ENCODE assay signal across 20 cellular contexts in genomic region chr20:21124190-21124589, GRCh38. TPM values are rescaled to one million over a fixed set of nuclear protein-coding genes. Genes with fewer than 3 reads are reported as not detected.
DNase-seq lines count a peak whose midpoint lies in the region; ATAC-seq and TF ChIP-seq lines count a peak whose summit lies in the region.
"Had no signal": no experiment of that assay in that cellular context is flagged by ENCODE, and none has a peak within 500 bp of the region (broad histone marks: within the 10 kb centered on the region; RNA-seq: fewer than 3 reads in every experiment).

No MANE protein-coding gene starts in this region.

- H3K9me2 ChIP-seq in OCI-LY7 (ENCODE audit: insufficient read depth, low read length) = no peaks in the 10 kb centered on the region

- DNase-seq in natural killer cell (no peak), hepatic stellate cell (ENCODE audit: low spot score) (no peak), Ammon's horn (ENCODE audit: low spot score) (no peak), OCI-LY7 (ENCODE audit: low spot score) (no peak)
- no peak for DNase-seq in natural killer cell treated with Interleukin-12 subunit alpha and Interleukin-12 subunit beta and Interleukin-15 and Interleukin-18, amount 100 ng/mL, for 72 hours (ENCODE audit: low spot score)
- DNase-seq in activated T-helper 2 cell treated with anti-CD3 and anti-CD28 coated beads, Interferon-gamma antibody, Interleukin-2, Interleukin-4, amounts not matched to agents 10 μg/mL and 5 μg/mL and 100 μg/mL, durations not matched to agents 14 hours and 24 hours and 36 hours (ENCODE audit: low spot score) = no peak
- DNase-seq: COR-L47, EL, NCI-H1436 treated with DMSO at 0.1 percent for 48 hours, NCI-H2029 treated with DMSO at 0.1 percent for 48 hours, NCI-H510A, NCI-H774, PC-3, SJCRH30 had no signal

- no peak overlapping the region for H2AFZ ChIP-seq in OCI-LY7 (ENCODE audit: low read length)

- TF ChIP-seq CTCF in natural killer cell (IDR thresholded peaks at IDR 0.05) (no peak), nephron (IDR thresholded peaks at IDR 0.05; ENCODE audit: unreplicated experiment in 3 of 3) (no peak), OCI-LY7 (conservative IDR thresholded peaks at IDR 0.05; ENCODE audit: low read length) (no peak)

- H3K27me3 Mint-ChIP-seq in natural killer cell (ENCODE audit: low read depth in 2 of 2) (peaks cover 6 to 13% of the 10 kb centered on the region in 2 donors), nephron (ENCODE audit: low read depth) (peaks cover 9% of the 10 kb centered on the region)
- H3K27me3 Mint-ChIP-seq in natural killer cell treated with Interleukin-12 subunit alpha and Interleukin-12 subunit beta and Interleukin-15 and Interleukin-18, amount 100 ng/mL, for 72 hours = peaks cover under 1 to 5% of the 10 kb centered on the region in 2 donors
- peaks cover 6% of the 10 kb centered on the region for H3K27me3 Mint-ChIP-seq in activated T-helper 2 cell treated with anti-CD3 and anti-CD28 coated beads, Interferon-gamma antibody, Interleukin-2, Interleukin-4, amounts not matched to agents 10 μg/mL and 5 μg/mL and 100 μg/mL, durations not matched to agents 14 hours and 24 hours and 36 hours (ENCODE audit: low read depth)

- CTCF ChIA-PET in OCI-LY7 (lab: Charles Lee; ENCODE audit: unreplicated experiment) = no interaction called here

- H3K27ac Mint-ChIP-seq in natural killer cell = no peak overlapping the region
- H3K27ac Mint-ChIP-seq in natural killer cell treated with Interleukin-12 subunit alpha and Interleukin-12 subunit beta and Interleukin-15 and Interleukin-18, amount 100 ng/mL, for 72 hours = no peak overlapping the region
- H3K27ac Mint-ChIP-seq in activated T-helper 2 cell treated with anti-CD3 and anti-CD28 coated beads, Interferon-gamma antibody, Interleukin-2, Interleukin-4, amounts not matched to agents 10 μg/mL and 5 μg/mL and 100 μg/mL, durations not matched to agents 14 hours and 24 hours and 36 hours = no peak overlapping the region
- no peak overlapping the region for H3K27ac Mint-ChIP-seq in nephron

- BruUV-seq in OCI-LY7 (replicated peaks; lab: Mats Ljungman, UMichigan) = no TSS peak

- H3K4me1 ChIP-seq in OCI-LY7 (ENCODE audit: insufficient read depth, low read length, poor library complexity, severe bottlenecking) = peaks cover 20% of the 10 kb centered on the region
- H3K4me1 ChIP-seq: SJCRH30 had no signal

- H3K4me3 ChIP-seq in OCI-LY7 (ENCODE audit: low read depth, low read length, poor library complexity, severe bottlenecking) = no peak overlapping the region
- H3K4me3 ChIP-seq: HAP-1, K562, SJCRH30 had no signal

- intact Hi-C loops in natural killer cell (cut with micrococcal nuclease) (no loop called here), OCI-LY7 (cut with micrococcal nuclease; ENCODE audit: unreplicated experiment) (loop anchor here (10.0 kb wide), 1 partner anchor 181 kb away; the partner anchor contains the start of gene XRN2)
- intact Hi-C loops in activated T-helper 2 cell treated with anti-CD3 and anti-CD28 coated beads, Interferon-gamma antibody, Interleukin-2, Interleukin-4, amounts not matched to agents 10 μg/mL and 5 μg/mL and 100 μg/mL, durations not matched to agents 14 hours and 24 hours and 36 hours (cut with micrococcal nuclease) = no loop called here

- H3K4me2 ChIP-seq in OCI-LY7 (ENCODE audit: low read length) = no peak overlapping the region

- peak overlapping the region; percentile 52 for H3K4me3 Mint-ChIP-seq in natural killer cell
- H3K4me3 Mint-ChIP-seq in natural killer cell treated with Interleukin-12 subunit alpha and Interleukin-12 subunit beta and Interleukin-15 and Interleukin-18, amount 100 ng/mL, for 72 hours = no peak overlapping the region
- H3K4me3 Mint-ChIP-seq in activated T-helper 2 cell treated with anti-CD3 and anti-CD28 coated beads, Interferon-gamma antibody, Interleukin-2, Interleukin-4, amounts not matched to agents 10 μg/mL and 5 μg/mL and 100 μg/mL, durations not matched to agents 14 hours and 24 hours and 36 hours (ENCODE audit: low read depth) = peak overlapping the region; percentile 6
- peak overlapping the region; percentile 50 to 64 (median 58) for H3K4me3 Mint-ChIP-seq in nephron

- H3K36me3 Mint-ChIP-seq in natural killer cell (no peaks in the 10 kb centered on the region), nephron (ENCODE audit: low read depth) (no peaks in the 10 kb centered on the region)
- no peaks in the 10 kb centered on the region for H3K36me3 Mint-ChIP-seq in natural killer cell treated with Interleukin-12 subunit alpha and Interleukin-12 subunit beta and Interleukin-15 and Interleukin-18, amount 100 ng/mL, for 72 hours
- no peaks in the 10 kb centered on the region for H3K36me3 Mint-ChIP-seq in activated T-helper 2 cell treated with anti-CD3 and anti-CD28 coated beads, Interferon-gamma antibody, Interleukin-2, Interleukin-4, amounts not matched to agents 10 μg/mL and 5 μg/mL and 100 μg/mL, durations not matched to agents 14 hours and 24 hours and 36 hours (ENCODE audit: low read depth)

- ATAC-seq in natural killer cell (no peak), HG03439 (IDR thresholded peaks at IDR 0.05; ENCODE audit: unreplicated experiment) (no peak)
- no peak for ATAC-seq in natural killer cell treated with Interleukin-12 subunit alpha and Interleukin-12 subunit beta and Interleukin-15 and Interleukin-18, amount 100 ng/mL, for 72 hours
- ATAC-seq: K562, PC-3 had no signal

- POLR2A ChIA-PET in OCI-LY7 (lab: Charles Lee) = no interaction called here

- H3K9me3 Mint-ChIP-seq in natural killer cell (no peaks in the 10 kb centered on the region), nephron (peaks cover 4% of the 10 kb centered on the region)
- H3K9me3 Mint-ChIP-seq in natural killer cell treated with Interleukin-12 subunit alpha and Interleukin-12 subunit beta and Interleukin-15 and Interleukin-18, amount 100 ng/mL, for 72 hours = no peaks in the 10 kb centered on the region
- H3K9me3 Mint-ChIP-seq in activated T-helper 2 cell treated with anti-CD3 and anti-CD28 coated beads, Interferon-gamma antibody, Interleukin-2, Interleukin-4, amounts not matched to agents 10 μg/mL and 5 μg/mL and 100 μg/mL, durations not matched to agents 14 hours and 24 hours and 36 hours = no peaks in the 10 kb centered on the region

- H3K27ac ChIP-seq in OCI-LY7 (ENCODE audit: low read depth, low read length, poor library complexity, severe bottlenecking) = no peak overlapping the region
- H3K27ac ChIP-seq: HL-60, RWPE1, SJCRH30 had no signal

- no peaks in the 10 kb centered on the region for H3K36me3 ChIP-seq in OCI-LY7 (ENCODE audit: insufficient read depth, low read length)
- H3K36me3 ChIP-seq: HAP-1, SJCRH30 had no signal

- peaks cover 17 to 26% of the 10 kb centered on the region in 2 donors for H3K4me1 Mint-ChIP-seq in natural killer cell
- peaks cover 14 to 24% of the 10 kb centered on the region in 2 donors for H3K4me1 Mint-ChIP-seq in natural killer cell treated with Interleukin-12 subunit alpha and Interleukin-12 subunit beta and Interleukin-15 and Interleukin-18, amount 100 ng/mL, for 72 hours (ENCODE audit: low read depth in 2 of 2)
- peaks cover 21% of the 10 kb centered on the region for H3K4me1 Mint-ChIP-seq in activated T-helper 2 cell treated with anti-CD3 and anti-CD28 coated beads, Interferon-gamma antibody, Interleukin-2, Interleukin-4, amounts not matched to agents 10 μg/mL and 5 μg/mL and 100 μg/mL, durations not matched to agents 14 hours and 24 hours and 36 hours (ENCODE audit: low read depth)
- peaks cover 17% of the 10 kb centered on the region for H3K4me1 Mint-ChIP-seq in nephron

- no peaks in the 10 kb centered on the region for H4K20me1 ChIP-seq in OCI-LY7 (ENCODE audit: insufficient read depth, low read length)

- H3K79me2 ChIP-seq in OCI-LY7 (ENCODE audit: insufficient read depth, low read depth, low read length) = peaks cover 17% of the 10 kb centered on the region; the same call in 1 of the 2 replicates

- no peaks in the 10 kb centered on the region for H3K9me3 ChIP-seq in OCI-LY7 (ENCODE audit: low read length)
- H3K9me3 ChIP-seq: HAP-1, SJCRH30 had no signal

RNA-seq across cellular contexts. Expression of gene KIZ, which starts 1.7 kb away (rescaled TPM):
- total RNA-seq in natural killer cell (10 to 100 TPM; 32.9 to 38.2 (median 35.3) TPM), OCI-LY7 (2022) (23.7 and 34.1 TPM in 2 replicates)
- 10 to 100 TPM; 10.5 to 20.6 TPM for total RNA-seq in natural killer cell treated with Interleukin-12 subunit alpha and Interleukin-12 subunit beta and Interleukin-15 and Interleukin-18, amount 100 ng/mL, for 72 hours
- total RNA-seq in activated T-helper 2 cell treated with anti-CD3 and anti-CD28 coated beads, Interferon-gamma antibody, Interleukin-2, Interleukin-4, amounts not matched to agents 10 μg/mL and 5 μg/mL and 100 μg/mL, durations not matched to agents 14 hours and 24 hours and 36 hours = 8.9 and 10.5 TPM in 2 replicates
- total RNA-seq in OCI-LY7 (2014; rRNA removed; shearing (Covaris generic)) = 16.0 and 21.6 TPM in 2 replicates

RNA-seq across cellular contexts. Expression of gene LINC00237, which starts 18.0 kb away (rescaled TPM):
- total RNA-seq in natural killer cell = not detected
- not detected for total RNA-seq in natural killer cell treated with Interleukin-12 subunit alpha and Interleukin-12 subunit beta and Interleukin-15 and Interleukin-18, amount 100 ng/mL, for 72 hours
- total RNA-seq in activated T-helper 2 cell treated with anti-CD3 and anti-CD28 coated beads, Interferon-gamma antibody, Interleukin-2, Interleukin-4, amounts not matched to agents 10 μg/mL and 5 μg/mL and 100 μg/mL, durations not matched to agents 14 hours and 24 hours and 36 hours = not detected in 2 replicates
- not detected in 2 replicates for total RNA-seq in OCI-LY7 (2014; rRNA removed; shearing (Covaris generic))
- not detected in 2 replicates for total RNA-seq in OCI-LY7 (2022)
- total RNA-seq: K562, PC-3, SJCRH30 had no signal
